ENCODE assay signal across 1 cellular context in the genomic region with DNA sequence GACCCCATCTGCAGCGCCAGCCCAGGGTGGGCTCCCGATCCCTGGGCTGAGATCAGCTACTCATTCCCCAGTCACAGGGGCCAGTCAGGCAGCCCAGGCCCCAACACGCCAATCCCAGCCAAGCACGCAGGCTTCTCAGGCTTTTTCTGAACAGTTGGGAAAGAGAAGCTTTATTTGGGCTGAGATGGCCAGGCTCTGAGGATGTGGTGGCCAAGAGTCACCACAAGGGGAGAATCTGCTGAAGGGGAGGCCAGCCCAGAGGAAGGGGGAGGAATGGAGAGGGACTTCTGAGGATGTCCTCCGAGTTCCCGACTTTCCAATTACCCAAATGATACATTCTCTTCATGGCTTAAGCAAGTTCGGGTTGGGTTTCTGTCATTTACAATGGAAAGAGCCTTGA.
TF ChIP-seq lines count a peak whose summit lies in the region.

No MANE protein-coding gene starts in this region.

TF ChIP-seq in WTC11, 78 proteins besides CTCF, POLR2A, EP300 and RAD21 (continued from another document):
- TF ChIP-seq, protein P1, sequence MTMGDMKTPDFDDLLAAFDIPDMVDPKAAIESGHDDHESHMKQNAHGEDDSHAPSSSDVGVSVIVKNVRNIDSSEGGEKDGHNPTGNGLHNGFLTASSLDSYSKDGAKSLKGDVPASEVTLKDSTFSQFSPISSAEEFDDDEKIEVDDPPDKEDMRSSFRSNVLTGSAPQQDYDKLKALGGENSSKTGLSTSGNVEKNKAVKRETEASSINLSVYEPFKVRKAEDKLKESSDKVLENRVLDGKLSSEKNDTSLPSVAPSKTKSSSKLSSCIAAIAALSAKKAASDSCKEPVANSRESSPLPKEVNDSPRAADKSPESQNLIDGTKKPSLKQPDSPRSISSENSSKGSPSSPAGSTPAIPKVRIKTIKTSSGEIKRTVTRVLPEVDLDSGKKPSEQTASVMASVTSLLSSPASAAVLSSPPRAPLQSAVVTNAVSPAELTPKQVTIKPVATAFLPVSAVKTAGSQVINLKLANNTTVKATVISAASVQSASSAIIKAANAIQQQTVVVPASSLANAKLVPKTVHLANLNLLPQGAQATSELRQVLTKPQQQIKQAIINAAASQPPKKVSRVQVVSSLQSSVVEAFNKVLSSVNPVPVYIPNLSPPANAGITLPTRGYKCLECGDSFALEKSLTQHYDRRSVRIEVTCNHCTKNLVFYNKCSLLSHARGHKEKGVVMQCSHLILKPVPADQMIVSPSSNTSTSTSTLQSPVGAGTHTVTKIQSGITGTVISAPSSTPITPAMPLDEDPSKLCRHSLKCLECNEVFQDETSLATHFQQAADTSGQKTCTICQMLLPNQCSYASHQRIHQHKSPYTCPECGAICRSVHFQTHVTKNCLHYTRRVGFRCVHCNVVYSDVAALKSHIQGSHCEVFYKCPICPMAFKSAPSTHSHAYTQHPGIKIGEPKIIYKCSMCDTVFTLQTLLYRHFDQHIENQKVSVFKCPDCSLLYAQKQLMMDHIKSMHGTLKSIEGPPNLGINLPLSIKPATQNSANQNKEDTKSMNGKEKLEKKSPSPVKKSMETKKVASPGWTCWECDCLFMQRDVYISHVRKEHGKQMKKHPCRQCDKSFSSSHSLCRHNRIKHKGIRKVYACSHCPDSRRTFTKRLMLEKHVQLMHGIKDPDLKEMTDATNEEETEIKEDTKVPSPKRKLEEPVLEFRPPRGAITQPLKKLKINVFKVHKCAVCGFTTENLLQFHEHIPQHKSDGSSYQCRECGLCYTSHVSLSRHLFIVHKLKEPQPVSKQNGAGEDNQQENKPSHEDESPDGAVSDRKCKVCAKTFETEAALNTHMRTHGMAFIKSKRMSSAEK (CRISPR knock-in tag; IDR thresholded peaks at IDR 0.05; ENCODE audit: borderline replicate concordance), result no peak
- TF ChIP-seq ZNF232 (CRISPR knock-in tag; IDR thresholded peaks at IDR 0.05) (no peak), HMGA2 (CRISPR knock-in tag; IDR thresholded peaks at IDR 0.05) (no peak), ZNF671 (CRISPR knock-in tag; IDR thresholded peaks at IDR 0.05) (no peak), SP1 (CRISPR knock-in tag; conservative IDR thresholded peaks at IDR 0.05) (no peak)
- TF ChIP-seq, protein P2, sequence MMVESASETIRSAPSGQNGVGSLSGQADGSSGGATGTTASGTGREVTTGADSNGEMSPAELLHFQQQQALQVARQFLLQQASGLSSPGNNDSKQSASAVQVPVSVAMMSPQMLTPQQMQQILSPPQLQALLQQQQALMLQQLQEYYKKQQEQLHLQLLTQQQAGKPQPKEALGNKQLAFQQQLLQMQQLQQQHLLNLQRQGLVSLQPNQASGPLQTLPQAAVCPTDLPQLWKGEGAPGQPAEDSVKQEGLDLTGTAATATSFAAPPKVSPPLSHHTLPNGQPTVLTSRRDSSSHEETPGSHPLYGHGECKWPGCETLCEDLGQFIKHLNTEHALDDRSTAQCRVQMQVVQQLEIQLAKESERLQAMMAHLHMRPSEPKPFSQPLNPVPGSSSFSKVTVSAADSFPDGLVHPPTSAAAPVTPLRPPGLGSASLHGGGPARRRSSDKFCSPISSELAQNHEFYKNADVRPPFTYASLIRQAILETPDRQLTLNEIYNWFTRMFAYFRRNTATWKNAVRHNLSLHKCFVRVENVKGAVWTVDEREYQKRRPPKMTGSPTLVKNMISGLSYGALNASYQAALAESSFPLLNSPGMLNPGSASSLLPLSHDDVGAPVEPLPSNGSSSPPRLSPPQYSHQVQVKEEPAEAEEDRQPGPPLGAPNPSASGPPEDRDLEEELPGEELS (CRISPR knock-in tag; IDR thresholded peaks at IDR 0.05), result no peak
- TF ChIP-seq, protein P3, sequence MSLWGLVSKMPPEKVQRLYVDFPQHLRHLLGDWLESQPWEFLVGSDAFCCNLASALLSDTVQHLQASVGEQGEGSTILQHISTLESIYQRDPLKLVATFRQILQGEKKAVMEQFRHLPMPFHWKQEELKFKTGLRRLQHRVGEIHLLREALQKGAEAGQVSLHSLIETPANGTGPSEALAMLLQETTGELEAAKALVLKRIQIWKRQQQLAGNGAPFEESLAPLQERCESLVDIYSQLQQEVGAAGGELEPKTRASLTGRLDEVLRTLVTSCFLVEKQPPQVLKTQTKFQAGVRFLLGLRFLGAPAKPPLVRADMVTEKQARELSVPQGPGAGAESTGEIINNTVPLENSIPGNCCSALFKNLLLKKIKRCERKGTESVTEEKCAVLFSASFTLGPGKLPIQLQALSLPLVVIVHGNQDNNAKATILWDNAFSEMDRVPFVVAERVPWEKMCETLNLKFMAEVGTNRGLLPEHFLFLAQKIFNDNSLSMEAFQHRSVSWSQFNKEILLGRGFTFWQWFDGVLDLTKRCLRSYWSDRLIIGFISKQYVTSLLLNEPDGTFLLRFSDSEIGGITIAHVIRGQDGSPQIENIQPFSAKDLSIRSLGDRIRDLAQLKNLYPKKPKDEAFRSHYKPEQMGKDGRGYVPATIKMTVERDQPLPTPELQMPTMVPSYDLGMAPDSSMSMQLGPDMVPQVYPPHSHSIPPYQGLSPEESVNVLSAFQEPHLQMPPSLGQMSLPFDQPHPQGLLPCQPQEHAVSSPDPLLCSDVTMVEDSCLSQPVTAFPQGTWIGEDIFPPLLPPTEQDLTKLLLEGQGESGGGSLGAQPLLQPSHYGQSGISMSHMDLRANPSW (CRISPR knock-in tag; conservative IDR thresholded peaks at IDR 0.05; ENCODE audit: low read depth), result no peak
- TF ChIP-seq, protein P4, sequence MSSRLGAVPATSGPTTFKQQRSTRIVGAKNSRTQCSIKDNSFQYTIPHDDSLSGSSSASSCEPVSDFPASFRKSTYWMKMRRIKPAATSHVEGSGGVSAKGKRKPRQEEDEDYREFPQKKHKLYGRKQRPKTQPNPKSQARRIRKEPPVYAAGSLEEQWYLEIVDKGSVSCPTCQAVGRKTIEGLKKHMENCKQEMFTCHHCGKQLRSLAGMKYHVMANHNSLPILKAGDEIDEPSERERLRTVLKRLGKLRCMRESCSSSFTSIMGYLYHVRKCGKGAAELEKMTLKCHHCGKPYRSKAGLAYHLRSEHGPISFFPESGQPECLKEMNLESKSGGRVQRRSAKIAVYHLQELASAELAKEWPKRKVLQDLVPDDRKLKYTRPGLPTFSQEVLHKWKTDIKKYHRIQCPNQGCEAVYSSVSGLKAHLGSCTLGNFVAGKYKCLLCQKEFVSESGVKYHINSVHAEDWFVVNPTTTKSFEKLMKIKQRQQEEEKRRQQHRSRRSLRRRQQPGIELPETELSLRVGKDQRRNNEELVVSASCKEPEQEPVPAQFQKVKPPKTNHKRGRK (CRISPR knock-in tag; IDR thresholded peaks at IDR 0.05; ENCODE audit: borderline replicate concordance), result no peak
- TF ChIP-seq, protein P5, sequence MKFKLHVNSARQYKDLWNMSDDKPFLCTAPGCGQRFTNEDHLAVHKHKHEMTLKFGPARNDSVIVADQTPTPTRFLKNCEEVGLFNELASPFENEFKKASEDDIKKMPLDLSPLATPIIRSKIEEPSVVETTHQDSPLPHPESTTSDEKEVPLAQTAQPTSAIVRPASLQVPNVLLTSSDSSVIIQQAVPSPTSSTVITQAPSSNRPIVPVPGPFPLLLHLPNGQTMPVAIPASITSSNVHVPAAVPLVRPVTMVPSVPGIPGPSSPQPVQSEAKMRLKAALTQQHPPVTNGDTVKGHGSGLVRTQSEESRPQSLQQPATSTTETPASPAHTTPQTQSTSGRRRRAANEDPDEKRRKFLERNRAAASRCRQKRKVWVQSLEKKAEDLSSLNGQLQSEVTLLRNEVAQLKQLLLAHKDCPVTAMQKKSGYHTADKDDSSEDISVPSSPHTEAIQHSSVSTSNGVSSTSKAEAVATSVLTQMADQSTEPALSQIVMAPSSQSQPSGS (CRISPR knock-in tag; IDR thresholded peaks at IDR 0.05; ENCODE audit: borderline replicate concordance, low read depth), result no peak
